Comparison of ENCODE assay signal across 27 cellular contexts in the genomic region with DNA sequence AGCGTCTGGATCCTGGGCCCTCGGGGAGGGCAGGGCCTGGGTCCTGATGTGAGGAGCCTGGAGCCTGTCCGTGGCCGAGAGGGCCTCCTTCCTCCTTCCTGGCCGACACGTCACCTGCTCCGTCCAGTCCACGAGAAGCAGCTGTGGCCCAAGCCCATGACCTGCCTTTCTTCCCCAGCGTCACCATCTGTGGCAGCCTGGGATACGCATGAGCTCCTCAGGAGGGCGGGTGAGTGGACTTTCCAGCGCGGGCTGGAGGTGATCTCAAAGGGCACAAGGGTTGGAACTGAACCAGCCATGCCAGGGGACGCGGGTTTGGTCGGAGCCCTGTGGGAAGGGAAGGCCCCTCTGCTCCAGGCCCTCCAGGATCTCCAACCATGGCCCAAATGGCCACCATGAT.
DNase-seq lines count a peak whose midpoint lies in the region; ATAC-seq, FAIRE-seq and TF ChIP-seq lines count a peak whose summit lies in the region.
"Had no signal": no experiment of that assay in that cellular context is flagged by ENCODE, and none has a peak within 500 bp of the region (broad histone marks: within the 10 kb centered on the region; RNA-seq: fewer than 3 reads in every experiment).

No MANE protein-coding gene starts in this region.

- H3K4me1 ChIP-seq in Peyer's patch (peaks cover 0 to 44% (median 0%) of the 10 kb centered on the region in 4 donors), kidney (ENCODE audit: control insufficient read depth in 1 of 2, insufficient read depth in 1 of 2, low read depth in 1 of 2, low read length in 2 of 2) (peaks cover 11 to 18% of the 10 kb centered on the region in 2 donors), urinary bladder (ENCODE audit: insufficient read depth) (peaks cover 5% of the 10 kb centered on the region)

- H3K27ac ChIP-seq in Peyer's patch (peak overlapping the region in 3 of 4 donors; percentile 0 to 79 (median 32)), kidney (ENCODE audit: low read depth in 2 of 2, low read length in 2 of 2) (peak overlapping the region; percentile 75 to 76), urinary bladder (ENCODE audit: low read depth) (peak overlapping the region; percentile 46)
- H3K27ac ChIP-seq: ovary, thoracic aorta had no signal

- H3K9me3 ChIP-seq in Peyer's patch = no peaks in the 10 kb centered on the region
- no peaks in the 10 kb centered on the region for H3K9me3 ChIP-seq in kidney (ENCODE audit: control insufficient read depth in 1 of 2, low read length in 2 of 2)
- H3K9me3 ChIP-seq: esophagus muscularis mucosa, ovary, thoracic aorta had no signal

- no peak for TF ChIP-seq POLR2A in Peyer's patch (IDR thresholded peaks at IDR 0.05)

- no peaks in the 10 kb centered on the region for H3K27me3 ChIP-seq in Peyer's patch
- H3K27me3 ChIP-seq: esophagus muscularis mucosa, ovary had no signal

- H3K36me3 ChIP-seq in Peyer's patch = no peaks in the 10 kb centered on the region
- H3K36me3 ChIP-seq in kidney (ENCODE audit: control insufficient read depth in 1 of 2, insufficient read depth in 2 of 2, low read length in 2 of 2) = no peaks in the 10 kb centered on the region
- H3K36me3 ChIP-seq in urinary bladder (ENCODE audit: insufficient read depth) = no peaks in the 10 kb centered on the region
- H3K36me3 ChIP-seq: esophagus muscularis mucosa, ovary, thoracic aorta had no signal

- WGBS in urinary bladder = 96% methylated on average over 16 of the region's 16 CpGs

- H3K4me3 ChIP-seq in Peyer's patch = no peak overlapping the region
- H3K4me3 ChIP-seq in kidney (ENCODE audit: low read length in 2 of 2) = no peak overlapping the region
- H3K4me3 ChIP-seq in urinary bladder (ENCODE audit: low read depth, low read length) = no peak overlapping the region
- H3K4me3 ChIP-seq: esophagus muscularis mucosa, ovary, thoracic aorta had no signal

- intact Hi-C loops in kidney (cut with DNase I) (no loop called here), posterior vena cava (cut with DNase I) (no loop called here)

- peak in 1 of 3 donors; percentile 44 for DNase-seq in Peyer's patch
- no peak for DNase-seq in kidney
- DNase-seq in posterior vena cava (ENCODE audit: low spot score) = peak; percentile 67
- no peak for DNase-seq in cerebellar nuclear complex (lab: John Stamatoyannopoulos, UW)
- no peak for DNase-seq in dermis blood vessel endothelial cell
- DNase-seq: activated CD4-positive, alpha-beta T cell treated with anti-CD3 and anti-CD28 coated beads, Interleukin-2, amount 10 ng/mL, durations not matched to agents 7 days and 5 days; activated CD8-positive, alpha-beta memory T cell treated with anti-CD3 and anti-CD28 coated beads, Interleukin-2, amount 50 U/mL, for 4 hours; activated naive CD8-positive, alpha-beta T cell treated with anti-CD3 and anti-CD28 coated beads, Interleukin-2, amount 10 ng/mL, durations not matched to agents 7 days and 5 days; AML-193; effector memory CD8-positive, alpha-beta T cell; H9; KBM-7; kidney glomerular epithelial cell; mesenchymal stem cell; MM.1S; naive thymus-derived CD4-positive, alpha-beta T cell; NCI-H146; NCI-H524; RPMI8226; stimulated activated naive B cell treated with anti-CD40 and anti-IgM and Interleukin-4, amounts not matched to agents 10 μg/mL and 1 μg/mL and 100 μg/mL, for 72 hours; T-helper 2 cell had no signal

- FAIRE-seq in kidney (lab: Jason Lieb, UNC) = no peak

- TF ChIP-seq CTCF in Peyer's patch (IDR thresholded peaks at IDR 0.05) = no peak
- TF ChIP-seq CTCF in kidney (IDR thresholded peaks at IDR 0.05; ENCODE audit: borderline replicate concordance, extremely low read depth, insufficient read depth) = no peak

- no peak overlapping the region for H3K9ac ChIP-seq in kidney (ENCODE audit: low read length in 2 of 2)

- ATAC-seq in HG02623 (IDR thresholded peaks at IDR 0.05; ENCODE audit: unreplicated experiment) = no peak
- no peak for ATAC-seq in GM19328 (IDR thresholded peaks at IDR 0.05; ENCODE audit: unreplicated experiment)
- ATAC-seq: effector memory CD8-positive, alpha-beta T cell; naive thymus-derived CD4-positive, alpha-beta T cell; stimulated activated naive B cell treated with anti-CD40 and anti-IgM and Interleukin-4, amounts not matched to agents 10 μg/mL and 1 μg/mL and 100 μg/mL, for 72 hours had no signal
